7 cellular contexts compared by ENCODE assay signal in genomic region chr3:38628835-38629234, GRCh38.
"Had no signal": no experiment of that assay in that cellular context is flagged by ENCODE, and none has a peak within 500 bp of the region (broad histone marks: within the 10 kb centered on the region; RNA-seq: fewer than 3 reads in every experiment).

No MANE protein-coding gene starts in this region.

- H3K4me2 ChIP-seq: GM23338 had no signal

- H3K4me1 ChIP-seq: HAP-1 had no signal

- FAIRE-seq: K562 had no signal

- H3K36me3 ChIP-seq: HAP-1 had no signal

- DNase-seq: H7, HFFc6, IMR-90 had no signal

- H3K27ac ChIP-seq: HL-60 had no signal

- H3K4me3 ChIP-seq: GM23338, HAP-1, K562 had no signal

- H2AFZ ChIP-seq: GM23338 had no signal

- H3K9me3 ChIP-seq: HAP-1 had no signal
